9 cellular contexts compared by ENCODE assay signal in genomic region chr9:127904518-127904887, GRCh38. TPM values are rescaled to one million over a fixed set of nuclear protein-coding genes. Genes with fewer than 3 reads are reported as not detected.
DNase-seq lines count a peak whose midpoint lies in the region; ATAC-seq and TF ChIP-seq lines count a peak whose summit lies in the region.
"Had no signal": no experiment of that assay in that cellular context is flagged by ENCODE, and none has a peak within 500 bp of the region (broad histone marks: within the 10 kb centered on the region; RNA-seq: fewer than 3 reads in every experiment).

No MANE protein-coding gene starts in this region.

- peak overlapping the region; percentile 91 to 95 (median 94) for H3K4me3 Mint-ChIP-seq in T-cell

- ATAC-seq in T-cell (replicated peaks in 1 of 4) (peak in 1 of 4 experiments; percentile 3), HG03439 (IDR thresholded peaks at IDR 0.05; ENCODE audit: unreplicated experiment) (no peak)

- no peaks in the 10 kb centered on the region for H3K27me3 Mint-ChIP-seq in T-cell

- no peak for TF ChIP-seq EP300 in esophagus muscularis mucosa (IDR thresholded peaks at IDR 0.05)

- H3K36me3 ChIP-seq in esophagus muscularis mucosa, result peaks cover 0 to 18% (median 15%) of the 10 kb centered on the region in 4 donors
- H3K36me3 ChIP-seq in prostate gland, result no peaks in the 10 kb centered on the region

- H3K36me3 Mint-ChIP-seq in T-cell, result no peaks in the 10 kb centered on the region

- H3K27me3 ChIP-seq in esophagus muscularis mucosa (no peaks in the 10 kb centered on the region), prostate gland (replicated peaks; ENCODE audit: insufficient read depth) (no peaks in the 10 kb centered on the region)

- no peak for DNase-seq in GM12864 (ENCODE audit: low read depth)
- DNase-seq in T-cell, result no peak
- no peak for DNase-seq in esophagus muscularis mucosa (ENCODE audit: extremely low spot score)
- peak; percentile 74 for DNase-seq in prostate gland (ENCODE audit: low spot score)
- no peak for DNase-seq in iPS-NIHi7 (ENCODE audit: extremely low spot score)
- no peak for DNase-seq in COLO829 (ENCODE audit: low spot score)
- no peak for DNase-seq in NCI-H2196 (lab: John Stamatoyannopoulos, UW; ENCODE audit: unreplicated experiment)
- DNase-seq: NCI-H446 had no signal

- H3K4me1 ChIP-seq in esophagus muscularis mucosa (peaks cover 42 to 66% (median 53%) of the 10 kb centered on the region in 4 donors), prostate gland (replicated peaks) (peaks cover 11% of the 10 kb centered on the region)

- TF ChIP-seq CTCF in GM12864 (IDR thresholded peaks at IDR 0.05; ENCODE audit: low read depth, low read length, missing control alignments) (no peak), esophagus muscularis mucosa (IDR thresholded peaks at IDR 0.05) (no peak), prostate gland (IDR thresholded peaks at IDR 0.05) (no peak)

- peak overlapping the region; percentile 55 for H3K4me3 ChIP-seq in GM12864 (ENCODE audit: low read depth, low read length)
- H3K4me3 ChIP-seq in esophagus muscularis mucosa, result no peak overlapping the region
- no peak overlapping the region for H3K4me3 ChIP-seq in prostate gland

- peak overlapping the region; percentile 60 to 71 (median 68) for H3K27ac ChIP-seq in esophagus muscularis mucosa (replicated peaks in 1 of 4)
- peak overlapping the region; percentile 75 to 77 for H3K27ac ChIP-seq in prostate gland

- H3K4me1 Mint-ChIP-seq in T-cell, result peaks cover 55 to 60% (median 59%) of the 10 kb centered on the region in 3 donors

- POLR2A ChIA-PET in T-cell (lab: Charles Lee), result interaction anchor here in 1 of 2 donors (0.6 kb wide), 1 partner anchor 1100 kb away, joined by 5 read pairs; no protein-coding TSS in a partner anchor

- H3K9me3 Mint-ChIP-seq in T-cell, result no peaks in the 10 kb centered on the region

- WGBS in esophagus muscularis mucosa, result 43% methylated on average over 7 of the region's 11 CpGs
- WGBS in prostate gland, result 18% methylated on average over 11 of the region's 11 CpGs

- TF ChIP-seq POLR2A in esophagus muscularis mucosa (IDR thresholded peaks at IDR 0.05; ENCODE audit: low read depth) (no peak), prostate gland (IDR thresholded peaks at IDR 0.05) (peak; percentile 10)

- CTCF ChIA-PET in T-cell (lab: Charles Lee), result no interaction called here

- peak overlapping the region; percentile 99 to 100 for H3K27ac Mint-ChIP-seq in T-cell

- no peaks in the 10 kb centered on the region for H3K9me3 ChIP-seq in esophagus muscularis mucosa
- H3K9me3 ChIP-seq in prostate gland, result no peaks in the 10 kb centered on the region

- intact Hi-C loops in esophagus muscularis mucosa (cut with DNase I), result no loop called here
- intact Hi-C loops in prostate gland (cut with DNase I), result no loop called here

RNA-seq across cellular contexts. Expression of gene ST6GALNAC6, which starts 5.1 kb away (rescaled TPM):
- total RNA-seq in T-cell (100 to 1,000 TPM in 2 of 5 donors, 10 to 100 TPM in 3; 73.0 to 123 (median 86.3) TPM), esophagus muscularis mucosa (100 to 1,000 TPM in 3 of 4 donors, 10 to 100 TPM in 1; 95.9 to 169 (median 125) TPM), prostate gland (10 to 100 TPM; 46.4 to 95.1 TPM)

RNA-seq across cellular contexts. Expression of gene ST6GALNAC4, which starts 12.3 kb away (rescaled TPM):
- 10 to 100 TPM; 24.9 to 40.7 (median 35.1) TPM for total RNA-seq in T-cell
- 10 to 100 TPM; 20.3 to 44.8 (median 35.9) TPM for total RNA-seq in esophagus muscularis mucosa
- 10 to 100 TPM; 21.8 to 47.0 TPM for total RNA-seq in prostate gland

RNA-seq across cellular contexts. Expression of gene PIP5KL1, which starts 26.1 kb away (rescaled TPM):
- total RNA-seq in T-cell (1 to 10 TPM in 4 of 5 donors, under 1 TPM in 1; 0.99 to 5.6 (median 2.6) TPM), esophagus muscularis mucosa (1 to 10 TPM; 1.3 to 2.8 (median 2.2) TPM), prostate gland (10 to 100 TPM in 1 of 2 donors, 1 to 10 TPM in 1; 3.1 to 16.5 TPM)

RNA-seq across cellular contexts. Expression of gene AK1, which starts 27.0 kb away (rescaled TPM):
- total RNA-seq in T-cell, result 10 to 100 TPM; 40.5 to 54.9 (median 50.4) TPM
- total RNA-seq in esophagus muscularis mucosa, result 10 to 100 TPM; 37.4 to 75.0 (median 56.0) TPM
- 100 to 1,000 TPM in 1 of 2 donors, 10 to 100 TPM in 1; 22.2 to 123 TPM for total RNA-seq in prostate gland

RNA-seq across cellular contexts. Expression of gene DPM2, which starts 33.2 kb away (rescaled TPM):
- total RNA-seq in T-cell (10 to 100 TPM; 32.3 to 66.5 (median 60.5) TPM), esophagus muscularis mucosa (10 to 100 TPM in 1 of 4 donors, 1 to 10 TPM in 3; 6.6 to 13.3 (median 8.5) TPM), prostate gland (10 to 100 TPM; 28.1 to 28.2 TPM)
